ENCODE assay signal across 8 cellular contexts in the genomic region with DNA sequence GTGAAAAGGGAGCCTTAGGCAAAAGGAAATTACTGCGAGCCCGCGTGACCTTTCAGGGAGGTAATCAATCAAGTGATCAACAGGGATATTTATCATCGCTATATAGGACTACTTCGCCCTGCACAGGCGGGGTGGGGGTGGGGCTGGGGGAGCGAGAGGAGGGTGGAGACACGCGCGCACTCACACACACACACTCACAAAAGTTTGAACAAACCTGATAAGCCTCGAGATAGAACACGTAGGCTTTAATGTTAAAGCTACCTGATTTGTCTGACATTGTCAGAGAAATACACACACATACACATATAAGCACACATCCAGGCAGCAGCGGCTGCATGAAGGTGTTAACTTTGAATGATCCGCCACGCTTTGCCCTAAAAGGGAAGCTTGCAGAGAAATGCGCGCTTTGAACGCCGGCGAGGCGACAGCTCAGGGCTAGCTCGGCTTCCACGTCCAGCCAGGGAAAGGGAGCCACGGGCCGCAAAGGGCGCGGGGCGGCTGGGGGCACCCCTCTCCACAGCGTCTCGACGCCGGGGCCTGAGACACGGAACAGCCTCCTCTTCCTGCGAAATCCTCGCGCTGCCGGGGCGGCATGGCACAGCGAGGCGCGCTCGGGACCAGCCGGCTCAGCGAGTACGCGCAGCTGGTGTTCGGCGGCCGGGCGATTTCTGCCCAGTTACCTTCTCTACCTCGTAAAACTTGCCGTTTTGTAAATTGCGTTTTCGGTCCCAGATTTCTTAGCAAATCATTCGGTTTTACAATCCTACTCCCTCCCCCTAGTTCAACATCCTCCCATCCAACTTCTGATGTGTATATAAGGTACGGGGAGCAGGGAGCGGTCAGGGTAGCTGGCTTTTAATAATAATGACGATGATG. TPM values are rescaled to one million over a fixed set of nuclear protein-coding genes. Genes with fewer than 3 reads are reported as not detected.
A peak's percentile ranks its signal among the peaks of the same experiment; 100 is the strongest.
DNase-seq lines count a peak whose midpoint lies in the region; ATAC-seq and TF ChIP-seq lines count a peak whose summit lies in the region.

No MANE protein-coding gene starts in this region.

- H3K9ac ChIP-seq in neural cell (ENCODE audit: low read length) = peak overlapping the region; percentile 35

- H3K9me3 Mint-ChIP-seq in HFFc6 = peaks cover 10% of the 10 kb centered on the region

- peak overlapping the region; percentile 98 for H3K4me2 ChIP-seq in neural cell (ENCODE audit: low read length)

- peak overlapping the region; percentile 47 for H3K4me3 Mint-ChIP-seq in HFFc6

- H3K27ac ChIP-seq in esophagus (ENCODE audit: low read depth in 2 of 2, low read length in 1 of 2) (peak overlapping the region; percentile 65 to 71), neural cell (ENCODE audit: low read length) (no peak overlapping the region)

- H3K4me3 ChIP-seq in esophagus (ENCODE audit: low read depth in 1 of 2, low read length in 2 of 2) (peak overlapping the region; percentile 56 to 63), neural cell (ENCODE audit: low read length) (peak overlapping the region; percentile 72)

- no peak overlapping the region for H2AFZ ChIP-seq in neural cell (ENCODE audit: low read depth, low read length)

- ATAC-seq in SK-N-SH treated with all-trans-retinoic acid at 6 μM for 48 hours (peak; percentile 60), GM21381 (IDR thresholded peaks at IDR 0.05; ENCODE audit: unreplicated experiment) (no peak)

- H4K20me1 ChIP-seq in neural cell (ENCODE audit: insufficient read depth) = no peaks in the 10 kb centered on the region

- H3K27me3 Mint-ChIP-seq in HFFc6 (ENCODE audit: insufficient read depth) = peaks cover 65% of the 10 kb centered on the region

- no peak overlapping the region for H3K27ac Mint-ChIP-seq in HFFc6

- TF ChIP-seq RAD21 in neural cell (conservative IDR thresholded peaks at IDR 0.05) = no peak

- H3K36me3 ChIP-seq in esophagus (ENCODE audit: control insufficient read depth in 2 of 2, insufficient read depth in 2 of 2, low read length in 1 of 2) = no peaks in the 10 kb centered on the region
- H3K36me3 ChIP-seq in neural cell (ENCODE audit: insufficient read depth, low read length) = no peaks in the 10 kb centered on the region

- H3K9me2 ChIP-seq in neural cell (ENCODE audit: insufficient read depth, low read length) = no peaks in the 10 kb centered on the region

- no peaks in the 10 kb centered on the region for H3K79me2 ChIP-seq in neural cell (replicated peaks; ENCODE audit: insufficient read depth, low read length)

- 2 to 3% methylated on average over 58 of the region's 58 CpGs for WGBS in esophagus, 2 donors

- peaks cover 0 to 2% of the 10 kb centered on the region in 2 donors for H3K4me1 ChIP-seq in esophagus (ENCODE audit: control insufficient read depth in 2 of 2, insufficient read depth in 2 of 2, low read length in 1 of 2)

- H3K36me3 Mint-ChIP-seq in HFFc6 (ENCODE audit: low read depth) = no peaks in the 10 kb centered on the region

- TF ChIP-seq EP300 in neural cell (conservative IDR thresholded peaks at IDR 0.05; ENCODE audit: poor library complexity, severe bottlenecking) = no peak

- H3F3A ChIP-seq in neural cell (ENCODE audit: insufficient read depth, low read length, poor library complexity, severe bottlenecking) = no peaks in the 10 kb centered on the region

- TF ChIP-seq CTCF in HFFc6 (IDR thresholded peaks at IDR 0.05) (no peak), neural cell (IDR thresholded peaks at IDR 0.05; ENCODE audit: poor library complexity, severe bottlenecking) (no peak)

- H3K9me3 ChIP-seq in esophagus (ENCODE audit: control insufficient read depth in 2 of 2, insufficient read depth in 1 of 2, low read depth in 1 of 2, low read length in 1 of 2) (no peaks in the 10 kb centered on the region), neural cell (ENCODE audit: low read length) (peaks cover under 1% of the 10 kb centered on the region)

- peaks cover 10% of the 10 kb centered on the region for H3K4me1 Mint-ChIP-seq in HFFc6 (ENCODE audit: low read depth)

- H3K27me3 ChIP-seq in esophagus (ENCODE audit: control insufficient read depth in 1 of 2, insufficient read depth in 2 of 2, low read length in 2 of 2) = peaks cover 0 to 3% of the 10 kb centered on the region in 2 donors
- peaks cover 70% of the 10 kb centered on the region for H3K27me3 ChIP-seq in neural cell (ENCODE audit: insufficient read depth, low read depth, low read length)

- DNase-seq in D341Med (ENCODE audit: low spot score) = peak; percentile 76
- no peak for DNase-seq in HFFc6
- DNase-seq in cortex of kidney (lab: John Stamatoyannopoulos, UW) = no peak
- DNase-seq in stimulated activated CD4-positive, alpha-beta T cell treated with anti-CD3 and anti-CD28 coated beads, Interleukin-1b, Interleukin-23, amount 100 ng/mL, for 48 hours = no peak

TF ChIP-seq in SK-N-SH treated with all-trans-retinoic acid at 6 μM for 48 hours, 23 proteins besides CTCF, POLR2A, EP300 and RAD21:
- no peak for TF ChIP-seq ZNF70 (CRISPR knock-in tag; IDR thresholded peaks at IDR 0.05)
- no peak for TF ChIP-seq RARB (CRISPR knock-in tag; IDR thresholded peaks at IDR 0.05)
- TF ChIP-seq ZNF565 (CRISPR knock-in tag; conservative IDR thresholded peaks at IDR 0.05; ENCODE audit: low read depth) = no peak
- TF ChIP-seq, protein P1, sequence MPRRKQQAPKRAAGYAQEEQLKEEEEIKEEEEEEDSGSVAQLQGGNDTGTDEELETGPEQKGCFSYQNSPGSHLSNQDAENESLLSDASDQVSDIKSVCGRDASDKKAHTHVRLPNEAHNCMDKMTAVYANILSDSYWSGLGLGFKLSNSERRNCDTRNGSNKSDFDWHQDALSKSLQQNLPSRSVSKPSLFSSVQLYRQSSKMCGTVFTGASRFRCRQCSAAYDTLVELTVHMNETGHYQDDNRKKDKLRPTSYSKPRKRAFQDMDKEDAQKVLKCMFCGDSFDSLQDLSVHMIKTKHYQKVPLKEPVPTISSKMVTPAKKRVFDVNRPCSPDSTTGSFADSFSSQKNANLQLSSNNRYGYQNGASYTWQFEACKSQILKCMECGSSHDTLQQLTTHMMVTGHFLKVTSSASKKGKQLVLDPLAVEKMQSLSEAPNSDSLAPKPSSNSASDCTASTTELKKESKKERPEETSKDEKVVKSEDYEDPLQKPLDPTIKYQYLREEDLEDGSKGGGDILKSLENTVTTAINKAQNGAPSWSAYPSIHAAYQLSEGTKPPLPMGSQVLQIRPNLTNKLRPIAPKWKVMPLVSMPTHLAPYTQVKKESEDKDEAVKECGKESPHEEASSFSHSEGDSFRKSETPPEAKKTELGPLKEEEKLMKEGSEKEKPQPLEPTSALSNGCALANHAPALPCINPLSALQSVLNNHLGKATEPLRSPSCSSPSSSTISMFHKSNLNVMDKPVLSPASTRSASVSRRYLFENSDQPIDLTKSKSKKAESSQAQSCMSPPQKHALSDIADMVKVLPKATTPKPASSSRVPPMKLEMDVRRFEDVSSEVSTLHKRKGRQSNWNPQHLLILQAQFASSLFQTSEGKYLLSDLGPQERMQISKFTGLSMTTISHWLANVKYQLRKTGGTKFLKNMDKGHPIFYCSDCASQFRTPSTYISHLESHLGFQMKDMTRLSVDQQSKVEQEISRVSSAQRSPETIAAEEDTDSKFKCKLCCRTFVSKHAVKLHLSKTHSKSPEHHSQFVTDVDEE (CRISPR knock-in tag; IDR thresholded peaks at IDR 0.05) = no peak
- TF ChIP-seq ARNTL (CRISPR knock-in tag; IDR thresholded peaks at IDR 0.05; ENCODE audit: borderline replicate concordance, low read depth) = no peak
- TF ChIP-seq CSDC2 (CRISPR knock-in tag; IDR thresholded peaks at IDR 0.05) = no peak
- TF ChIP-seq GLIS3 (CRISPR knock-in tag; IDR thresholded peaks at IDR 0.05) = no peak
- no peak for TF ChIP-seq TCF4 (CRISPR knock-in tag; IDR thresholded peaks at IDR 0.05; ENCODE audit: borderline replicate concordance)
- TF ChIP-seq ZC3H10 (CRISPR knock-in tag; IDR thresholded peaks at IDR 0.05) = no peak
- TF ChIP-seq ESRRG (CRISPR knock-in tag; IDR thresholded peaks at IDR 0.05) = no peak

TF ChIP-seq in neural cell, 6 proteins besides CTCF, POLR2A, EP300 and RAD21:
- TF ChIP-seq SMC3 (conservative IDR thresholded peaks at IDR 0.05; ENCODE audit: poor library complexity) = peak; percentile 8
- TF ChIP-seq POLR2AphosphoS5 (IDR thresholded peaks at IDR 0.05) = peak; percentile 51
- TF ChIP-seq TAF1 (IDR thresholded peaks at IDR 0.05; ENCODE audit: low read depth) = no peak
- peak; percentile 75 for TF ChIP-seq MXI1 (conservative IDR thresholded peaks at IDR 0.05; ENCODE audit: poor library complexity, severe bottlenecking)
- TF ChIP-seq, protein P2, sequence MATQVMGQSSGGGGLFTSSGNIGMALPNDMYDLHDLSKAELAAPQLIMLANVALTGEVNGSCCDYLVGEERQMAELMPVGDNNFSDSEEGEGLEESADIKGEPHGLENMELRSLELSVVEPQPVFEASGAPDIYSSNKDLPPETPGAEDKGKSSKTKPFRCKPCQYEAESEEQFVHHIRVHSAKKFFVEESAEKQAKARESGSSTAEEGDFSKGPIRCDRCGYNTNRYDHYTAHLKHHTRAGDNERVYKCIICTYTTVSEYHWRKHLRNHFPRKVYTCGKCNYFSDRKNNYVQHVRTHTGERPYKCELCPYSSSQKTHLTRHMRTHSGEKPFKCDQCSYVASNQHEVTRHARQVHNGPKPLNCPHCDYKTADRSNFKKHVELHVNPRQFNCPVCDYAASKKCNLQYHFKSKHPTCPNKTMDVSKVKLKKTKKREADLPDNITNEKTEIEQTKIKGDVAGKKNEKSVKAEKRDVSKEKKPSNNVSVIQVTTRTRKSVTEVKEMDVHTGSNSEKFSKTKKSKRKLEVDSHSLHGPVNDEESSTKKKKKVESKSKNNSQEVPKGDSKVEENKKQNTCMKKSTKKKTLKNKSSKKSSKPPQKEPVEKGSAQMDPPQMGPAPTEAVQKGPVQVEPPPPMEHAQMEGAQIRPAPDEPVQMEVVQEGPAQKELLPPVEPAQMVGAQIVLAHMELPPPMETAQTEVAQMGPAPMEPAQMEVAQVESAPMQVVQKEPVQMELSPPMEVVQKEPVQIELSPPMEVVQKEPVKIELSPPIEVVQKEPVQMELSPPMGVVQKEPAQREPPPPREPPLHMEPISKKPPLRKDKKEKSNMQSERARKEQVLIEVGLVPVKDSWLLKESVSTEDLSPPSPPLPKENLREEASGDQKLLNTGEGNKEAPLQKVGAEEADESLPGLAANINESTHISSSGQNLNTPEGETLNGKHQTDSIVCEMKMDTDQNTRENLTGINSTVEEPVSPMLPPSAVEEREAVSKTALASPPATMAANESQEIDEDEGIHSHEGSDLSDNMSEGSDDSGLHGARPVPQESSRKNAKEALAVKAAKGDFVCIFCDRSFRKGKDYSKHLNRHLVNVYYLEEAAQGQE (IDR thresholded peaks at IDR 0.05; ENCODE audit: borderline replicate concordance) = no peak
- no peak for TF ChIP-seq EZH2 (IDR thresholded peaks at IDR 0.05; ENCODE audit: borderline replicate concordance, insufficient read depth, low read length, poor library complexity, severe bottlenecking)

RNA-seq across cellular contexts. Expression of gene MECOM, which starts 4.8 kb away (rescaled TPM):
- 10 to 100 TPM in 2 of 6 experiments, 1 to 10 TPM in 4; 3.6 to 10.9 (median 9.4) TPM for total RNA-seq in HFFc6 (2021; fragmentation: NEBNext Ultra II Directional; extraction: Animal tissue kit (Norgen Biotek cat#: 25700))
- polyA plus RNA-seq in esophagus (10 to 100 TPM in 1 of 2 donors, 1 to 10 TPM in 1; 10.0 to 13.7 TPM), neural cell (0.10 TPM in 2 replicates)
- 0.23 and 0.97 TPM in 2 replicates for polyA minus RNA-seq in neural cell
